13 cellular contexts compared by ENCODE assay signal in the genomic region with DNA sequence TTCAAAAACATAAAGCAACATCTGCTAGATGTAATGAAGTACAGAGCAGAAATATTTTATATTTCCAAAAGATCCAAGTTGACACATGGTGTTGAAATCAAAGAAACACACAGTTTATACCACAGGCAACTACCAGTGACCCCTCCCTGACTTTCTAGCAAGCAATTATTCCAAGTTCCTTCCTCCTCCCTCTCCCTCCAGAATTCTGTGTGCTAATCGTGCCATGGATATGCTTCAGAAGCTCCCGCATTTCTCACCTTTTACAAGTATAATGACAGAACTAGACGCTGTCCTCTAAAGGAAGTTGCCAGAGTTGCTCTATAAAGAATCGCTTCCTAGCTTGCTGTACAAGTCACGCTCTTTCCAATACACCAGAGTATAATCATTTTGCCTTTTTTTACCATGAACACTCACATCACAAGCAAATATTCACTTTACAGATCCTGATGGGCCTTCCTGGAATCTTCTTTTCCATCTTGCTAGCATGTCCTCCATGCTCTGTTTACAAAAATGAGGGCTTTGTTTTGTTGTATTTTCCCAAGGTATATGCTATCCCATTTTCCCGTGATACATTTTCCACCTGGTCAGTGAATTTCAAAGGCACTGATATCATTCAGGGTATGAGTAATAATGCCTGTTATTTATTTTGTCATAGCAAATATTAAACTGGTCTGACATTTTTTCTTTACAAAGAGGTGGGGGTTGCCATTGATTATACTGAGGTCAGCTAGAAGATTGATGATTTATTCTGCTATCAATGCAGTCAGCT.
A peak's percentile ranks its signal among the peaks of the same experiment; 100 is the strongest.
DNase-seq lines count a peak whose midpoint lies in the region; ATAC-seq and TF ChIP-seq lines count a peak whose summit lies in the region.
"Had no signal": no experiment of that assay in that cellular context is flagged by ENCODE, and none has a peak within 500 bp of the region (broad histone marks: within the 10 kb centered on the region; RNA-seq: fewer than 3 reads in every experiment).

No MANE protein-coding gene starts in this region.

- H3K36me3 Mint-ChIP-seq in progenitor cell of endocrine pancreas (ENCODE audit: insufficient read depth) = peaks cover 5% of the 10 kb centered on the region
- H3K36me3 Mint-ChIP-seq: activated CD4-positive, alpha-beta memory T cell treated with anti-CD3 and anti-CD28 coated beads for 36 hours had no signal

- intact Hi-C loops in Right ventricle myocardium superior (cut with DNase I) = no loop called here

- peak overlapping the region; percentile 92 for H3K27ac Mint-ChIP-seq in progenitor cell of endocrine pancreas
- H3K27ac Mint-ChIP-seq: activated CD4-positive, alpha-beta memory T cell treated with anti-CD3 and anti-CD28 coated beads for 36 hours; activated naive CD8-positive, alpha-beta T cell treated with anti-CD3 and anti-CD28 coated beads, Interleukin-2, amount 50 U/mL, for 24 hours; CD4-positive, CD25-positive, alpha-beta regulatory T cell had no signal

- DNase-seq in EH (ENCODE audit: low read depth) (peak; percentile 42), astrocyte of the hippocampus (ENCODE audit: low read depth, low spot score) (peak; percentile 19), Right ventricle myocardium superior (no peak), progenitor cell of endocrine pancreas (ENCODE audit: low spot score, unreplicated experiment) (no peak), NCI-H345 (lab: John Stamatoyannopoulos, UW) (no peak), Ammon's horn (ENCODE audit: low spot score) (no peak), T1000 (lab: John Stamatoyannopoulos, UW) (no peak)
- DNase-seq: activated CD4-positive, alpha-beta memory T cell treated with anti-CD3 and anti-CD28 coated beads for 36 hours; activated naive CD8-positive, alpha-beta T cell treated with anti-CD3 and anti-CD28 coated beads, Interleukin-2, amount 50 U/mL, for 24 hours; CD4-positive, CD25-positive, alpha-beta regulatory T cell; NCI-H2107; stimulated activated naive CD4-positive, alpha-beta T cell treated with Interleukin-2 at 50 U/mL for 16 hours had no signal

- H3K9me3 Mint-ChIP-seq in progenitor cell of endocrine pancreas (ENCODE audit: low read depth) = no peaks in the 10 kb centered on the region
- H3K9me3 Mint-ChIP-seq: activated CD4-positive, alpha-beta memory T cell treated with anti-CD3 and anti-CD28 coated beads for 36 hours; activated naive CD8-positive, alpha-beta T cell treated with anti-CD3 and anti-CD28 coated beads, Interleukin-2, amount 50 U/mL, for 24 hours; CD4-positive, CD25-positive, alpha-beta regulatory T cell had no signal

- peaks cover 45% of the 10 kb centered on the region for H3K4me1 Mint-ChIP-seq in progenitor cell of endocrine pancreas (ENCODE audit: low read depth)
- H3K4me1 Mint-ChIP-seq: activated naive CD8-positive, alpha-beta T cell treated with anti-CD3 and anti-CD28 coated beads, Interleukin-2, amount 50 U/mL, for 24 hours had no signal

- no peaks in the 10 kb centered on the region for H3K27me3 Mint-ChIP-seq in progenitor cell of endocrine pancreas
- H3K27me3 Mint-ChIP-seq: activated CD4-positive, alpha-beta memory T cell treated with anti-CD3 and anti-CD28 coated beads for 36 hours; activated naive CD8-positive, alpha-beta T cell treated with anti-CD3 and anti-CD28 coated beads, Interleukin-2, amount 50 U/mL, for 24 hours; CD4-positive, CD25-positive, alpha-beta regulatory T cell had no signal

- no peak for TF ChIP-seq CTCF in progenitor cell of endocrine pancreas (IDR thresholded peaks at IDR 0.05; ENCODE audit: unreplicated experiment)

- H3K4me3 Mint-ChIP-seq in progenitor cell of endocrine pancreas (ENCODE audit: low read depth) = peak overlapping the region; percentile 4
- H3K4me3 Mint-ChIP-seq: activated CD4-positive, alpha-beta memory T cell treated with anti-CD3 and anti-CD28 coated beads for 36 hours; activated naive CD8-positive, alpha-beta T cell treated with anti-CD3 and anti-CD28 coated beads, Interleukin-2, amount 50 U/mL, for 24 hours; CD4-positive, CD25-positive, alpha-beta regulatory T cell had no signal

- ATAC-seq in Right ventricle myocardium superior (ENCODE audit: poor library complexity) (peak; percentile 52), GM21447 (IDR thresholded peaks at IDR 0.05; ENCODE audit: unreplicated experiment) (no peak)
- ATAC-seq: activated naive CD8-positive, alpha-beta T cell treated with anti-CD3 and anti-CD28 coated beads, Interleukin-2, amount 50 U/mL, for 24 hours had no signal

Comparison
In these comparisons a context has a peak if more than half of its experiments do, and no peak if none do; other contexts are left out.
1. DNase-seq: peak in EH (single experiment) and astrocyte of the hippocampus (single experiment); none in Right ventricle myocardium superior (single experiment), progenitor cell of endocrine pancreas (single experiment), NCI-H345 (single experiment), Ammon's horn (single experiment) and T1000 (single experiment).